Comparison of ENCODE assay signal across 2 cellular contexts in the genomic region with DNA sequence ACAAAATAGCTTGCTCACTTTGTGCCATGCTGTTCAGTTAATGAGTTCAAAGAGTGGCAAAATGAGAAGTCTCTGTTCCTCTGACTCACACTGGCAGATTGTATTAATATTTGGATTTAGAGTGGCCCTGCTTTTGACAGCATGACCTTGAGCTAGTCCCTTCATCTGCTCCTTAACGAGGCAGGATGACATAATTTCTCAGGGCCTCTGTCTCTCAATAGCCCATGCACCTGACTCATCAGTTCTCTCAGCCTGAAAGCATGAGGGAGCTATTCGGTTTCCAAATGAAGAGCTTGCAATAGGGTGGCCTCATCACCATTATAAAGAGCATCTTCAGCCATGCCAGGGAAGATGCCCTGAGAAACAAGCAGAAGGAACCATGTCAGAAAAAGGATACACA.
TF ChIP-seq lines count a peak whose summit lies in the region.

No MANE protein-coding gene starts in this region.

TF ChIP-seq in HEK293, 187 proteins besides CTCF, POLR2A, EP300 and RAD21 (continues in another document):
- TF ChIP-seq ZNF692 (tag by site-specific recombination; IDR thresholded peaks at IDR 0.05), result 0 out of 2 replicates have a peak, but pooled peaks have one; percentile 47
- TF ChIP-seq GLI2 (tag by site-specific recombination; IDR thresholded peaks at IDR 0.05; ENCODE audit: borderline replicate concordance, low read depth), result no peak
- TF ChIP-seq ZBTB21 (tag by site-specific recombination; IDR thresholded peaks at IDR 0.05), result 0 out of 2 replicates have a peak, but pooled peaks have one; percentile 30
- no peak for TF ChIP-seq ZNF426 (tag by site-specific recombination; IDR thresholded peaks at IDR 0.05)
- no peak for TF ChIP-seq ZNF571 (tag by site-specific recombination; IDR thresholded peaks at IDR 0.05)
- TF ChIP-seq ZNF184 (tag by site-specific recombination; IDR thresholded peaks at IDR 0.05), result peak; percentile 80; the same call in 1 of the 2 replicates
- TF ChIP-seq ZNF23 (tag by site-specific recombination; IDR thresholded peaks at IDR 0.05; ENCODE audit: borderline replicate concordance), result no peak
- TF ChIP-seq ZNF610 (tag by site-specific recombination; IDR thresholded peaks at IDR 0.05; ENCODE audit: borderline replicate concordance), result no peak
- TF ChIP-seq, protein P1, sequence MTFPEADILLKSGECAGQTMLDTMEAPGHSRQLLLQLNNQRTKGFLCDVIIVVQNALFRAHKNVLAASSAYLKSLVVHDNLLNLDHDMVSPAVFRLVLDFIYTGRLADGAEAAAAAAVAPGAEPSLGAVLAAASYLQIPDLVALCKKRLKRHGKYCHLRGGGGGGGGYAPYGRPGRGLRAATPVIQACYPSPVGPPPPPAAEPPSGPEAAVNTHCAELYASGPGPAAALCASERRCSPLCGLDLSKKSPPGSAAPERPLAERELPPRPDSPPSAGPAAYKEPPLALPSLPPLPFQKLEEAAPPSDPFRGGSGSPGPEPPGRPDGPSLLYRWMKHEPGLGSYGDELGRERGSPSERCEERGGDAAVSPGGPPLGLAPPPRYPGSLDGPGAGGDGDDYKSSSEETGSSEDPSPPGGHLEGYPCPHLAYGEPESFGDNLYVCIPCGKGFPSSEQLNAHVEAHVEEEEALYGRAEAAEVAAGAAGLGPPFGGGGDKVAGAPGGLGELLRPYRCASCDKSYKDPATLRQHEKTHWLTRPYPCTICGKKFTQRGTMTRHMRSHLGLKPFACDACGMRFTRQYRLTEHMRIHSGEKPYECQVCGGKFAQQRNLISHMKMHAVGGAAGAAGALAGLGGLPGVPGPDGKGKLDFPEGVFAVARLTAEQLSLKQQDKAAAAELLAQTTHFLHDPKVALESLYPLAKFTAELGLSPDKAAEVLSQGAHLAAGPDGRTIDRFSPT (tag by site-specific recombination; IDR thresholded peaks at IDR 0.05), result 0 out of 2 replicates have a peak, but pooled peaks have one; percentile 25
- TF ChIP-seq, protein P2, sequence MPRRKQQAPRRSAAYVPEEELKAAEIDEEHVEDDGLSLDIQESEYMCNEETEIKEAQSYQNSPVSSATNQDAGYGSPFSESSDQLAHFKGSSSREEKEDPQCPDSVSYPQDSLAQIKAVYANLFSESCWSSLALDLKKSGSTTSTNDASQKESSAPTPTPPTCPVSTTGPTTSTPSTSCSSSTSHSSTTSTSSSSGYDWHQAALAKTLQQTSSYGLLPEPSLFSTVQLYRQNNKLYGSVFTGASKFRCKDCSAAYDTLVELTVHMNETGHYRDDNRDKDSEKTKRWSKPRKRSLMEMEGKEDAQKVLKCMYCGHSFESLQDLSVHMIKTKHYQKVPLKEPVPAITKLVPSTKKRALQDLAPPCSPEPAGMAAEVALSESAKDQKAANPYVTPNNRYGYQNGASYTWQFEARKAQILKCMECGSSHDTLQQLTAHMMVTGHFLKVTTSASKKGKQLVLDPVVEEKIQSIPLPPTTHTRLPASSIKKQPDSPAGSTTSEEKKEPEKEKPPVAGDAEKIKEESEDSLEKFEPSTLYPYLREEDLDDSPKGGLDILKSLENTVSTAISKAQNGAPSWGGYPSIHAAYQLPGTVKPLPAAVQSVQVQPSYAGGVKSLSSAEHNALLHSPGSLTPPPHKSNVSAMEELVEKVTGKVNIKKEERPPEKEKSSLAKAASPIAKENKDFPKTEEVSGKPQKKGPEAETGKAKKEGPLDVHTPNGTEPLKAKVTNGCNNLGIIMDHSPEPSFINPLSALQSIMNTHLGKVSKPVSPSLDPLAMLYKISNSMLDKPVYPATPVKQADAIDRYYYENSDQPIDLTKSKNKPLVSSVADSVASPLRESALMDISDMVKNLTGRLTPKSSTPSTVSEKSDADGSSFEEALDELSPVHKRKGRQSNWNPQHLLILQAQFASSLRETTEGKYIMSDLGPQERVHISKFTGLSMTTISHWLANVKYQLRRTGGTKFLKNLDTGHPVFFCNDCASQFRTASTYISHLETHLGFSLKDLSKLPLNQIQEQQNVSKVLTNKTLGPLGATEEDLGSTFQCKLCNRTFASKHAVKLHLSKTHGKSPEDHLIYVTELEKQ (tag by site-specific recombination; IDR thresholded peaks at IDR 0.05; ENCODE audit: borderline replicate concordance), result peak; percentile 60; the same call in 1 of the 2 replicates
- no peak for TF ChIP-seq ZNF626 (tag by site-specific recombination; IDR thresholded peaks at IDR 0.05)
- TF ChIP-seq SP7 (tag by site-specific recombination; IDR thresholded peaks at IDR 0.05), result peak; percentile 81
- TF ChIP-seq INSM2 (tag by site-specific recombination; IDR thresholded peaks at IDR 0.05), result 0 out of 2 replicates have a peak, but pooled peaks have one; percentile 51
- no peak for TF ChIP-seq KLF1 (tag by site-specific recombination; IDR thresholded peaks at IDR 0.05)
- TF ChIP-seq ZNF138 (tag by site-specific recombination; IDR thresholded peaks at IDR 0.05; ENCODE audit: borderline replicate concordance), result no peak
- no peak for TF ChIP-seq ZNF549 (tag by site-specific recombination; IDR thresholded peaks at IDR 0.05)

TF ChIP-seq in GM12878, 131 proteins besides CTCF, POLR2A, EP300 and RAD21 (continued from another document):
- TF ChIP-seq CBX3 (IDR thresholded peaks at IDR 0.05; ENCODE audit: borderline replicate concordance, low read depth) (no peak), LARP7 (IDR thresholded peaks at IDR 0.05) (no peak), BHLHE40 (IDR thresholded peaks at IDR 0.05; ENCODE audit: borderline replicate concordance in 1 of 2, low read depth in 2 of 2, low read length in 1 of 2) (no peak), RUNX3 (IDR thresholded peaks at IDR 0.05; ENCODE audit: low read length) (no peak), SREBF2 (IDR thresholded peaks at IDR 0.05; ENCODE audit: low read length) (no peak), BACH1 (IDR thresholded peaks at IDR 0.05; ENCODE audit: borderline replicate concordance) (no peak), MTA3 (IDR thresholded peaks at IDR 0.05; ENCODE audit: borderline replicate concordance, low read length) (no peak), HDGF (IDR thresholded peaks at IDR 0.05) (no peak), RBBP5 (conservative IDR thresholded peaks at IDR 0.05) (no peak)
